Comparison of ENCODE assay signal across 22 cellular contexts in genomic region chr9:14677396-14677795, GRCh38. TPM values are rescaled to one million over a fixed set of nuclear protein-coding genes. Genes with fewer than 3 reads are reported as not detected.
"Had no signal": no experiment of that assay in that cellular context is flagged by ENCODE, and none has a peak within 500 bp of the region (broad histone marks: within the 10 kb centered on the region; RNA-seq: fewer than 3 reads in every experiment).

No MANE protein-coding gene starts in this region.

- ATAC-seq: effector memory CD8-positive, alpha-beta T cell; mucosa of descending colon; naive thymus-derived CD8-positive, alpha-beta T cell; upper lobe of right lung had no signal

- H3K27ac Mint-ChIP-seq: dendritic cell treated with granulocyte-macrophage colony-stimulating factor and Interleukin-4, amounts not matched to agents 40 ng/mL and 50 ng/mL, for 4 days; effector memory CD8-positive, alpha-beta T cell; naive thymus-derived CD8-positive, alpha-beta T cell had no signal

- DNase-seq: effector memory CD8-positive, alpha-beta T cell; esophagus squamous epithelium; foreskin fibroblast; kidney glomerular epithelial cell; mucosa of descending colon; naive thymus-derived CD8-positive, alpha-beta T cell; small intestine; stimulated activated CD4-positive, alpha-beta T cell treated with anti-CD3 and anti-CD28 coated beads, Interleukin-2, amount 100 ng/mL, for 48 hours; stimulated activated naive CD4-positive, alpha-beta T cell treated with Interleukin-2 at 50 U/mL for 16 hours; upper lobe of right lung had no signal

- H3K36me3 ChIP-seq: neutrophil, vagina had no signal

- H3K27me3 Mint-ChIP-seq: dendritic cell treated with granulocyte-macrophage colony-stimulating factor and Interleukin-4, amounts not matched to agents 40 ng/mL and 50 ng/mL, for 4 days; effector memory CD8-positive, alpha-beta T cell; naive thymus-derived CD8-positive, alpha-beta T cell had no signal

- H3K9me3 ChIP-seq: esophagus squamous epithelium, mucosa of descending colon, neutrophil, right atrium auricular region, upper lobe of right lung, vagina had no signal

- H3K4me1 ChIP-seq: esophagus squamous epithelium, right atrium auricular region, upper lobe of right lung, vagina had no signal

- H3K4me3 ChIP-seq: esophagus squamous epithelium, mucosa of descending colon, right atrium auricular region, upper lobe of right lung, vagina had no signal

- FAIRE-seq: colon had no signal

- H3K4me3 Mint-ChIP-seq: dendritic cell treated with granulocyte-macrophage colony-stimulating factor and Interleukin-4, amounts not matched to agents 40 ng/mL and 50 ng/mL, for 4 days; effector memory CD8-positive, alpha-beta T cell; naive thymus-derived CD8-positive, alpha-beta T cell had no signal

- H3K27ac ChIP-seq: esophagus squamous epithelium, neutrophil, right atrium auricular region, upper lobe of right lung, vagina had no signal

- H3K9me3 Mint-ChIP-seq: dendritic cell treated with granulocyte-macrophage colony-stimulating factor and Interleukin-4, amounts not matched to agents 40 ng/mL and 50 ng/mL, for 4 days; effector memory CD8-positive, alpha-beta T cell had no signal

- H3K27me3 ChIP-seq: esophagus squamous epithelium, neutrophil, right atrium auricular region, upper lobe of right lung, vagina had no signal

RNA-seq across cellular contexts. Expression of gene CER1, which starts 45.1 kb away (rescaled TPM):
- total RNA-seq: epithelial cell of proximal tubule; esophagus squamous epithelium; liver; lung microvascular endothelial cell; mesenteric fat pad; naive thymus-derived CD8-positive, alpha-beta T cell; osteoblast; pulmonary artery endothelial cell; right atrium auricular region; upper lobe of right lung; vagina had no signal
- polyA plus RNA-seq: liver; naive thymus-derived CD8-positive, alpha-beta T cell; neural cell had no signal
